In the genomic region with DNA sequence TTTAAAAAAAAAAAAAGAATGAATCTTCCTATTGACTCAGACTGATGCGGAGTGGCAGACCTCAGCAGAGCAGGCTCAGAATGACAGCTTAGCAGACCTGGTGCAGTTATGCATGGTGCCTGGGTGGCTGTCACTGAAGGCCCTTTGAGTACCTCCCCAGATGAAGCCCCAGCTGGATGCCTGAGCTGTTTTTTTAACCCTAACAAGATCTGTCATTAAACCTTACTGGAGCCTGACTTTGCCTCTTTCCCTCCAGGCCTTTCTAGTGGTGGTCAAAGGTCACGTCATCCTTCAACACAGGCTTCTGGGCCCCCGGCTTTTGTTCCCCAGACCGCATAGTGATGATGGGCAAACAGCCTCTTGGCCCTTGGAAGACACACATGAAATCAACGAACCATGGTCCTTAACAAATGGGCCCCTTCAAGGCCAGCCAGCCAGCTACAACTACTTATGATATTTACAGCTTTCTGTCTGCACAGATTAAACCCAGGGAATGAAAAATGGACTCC, we compare ENCODE assay signal across 13 cellular contexts.
DNase-seq lines count a peak whose midpoint lies in the region; TF ChIP-seq lines count a peak whose summit lies in the region.
"Had no signal": no experiment of that assay in that cellular context is flagged by ENCODE, and none has a peak within 500 bp of the region (broad histone marks: within the 10 kb centered on the region; RNA-seq: fewer than 3 reads in every experiment).

No MANE protein-coding gene starts in this region.

- peaks cover 12% of the 10 kb centered on the region for H3K27me3 Mint-ChIP-seq in T-helper 2 cell treated with Interferon-gamma antibody and Interleukin-4, amounts not matched to agents 5 μg/mL and 100 μg/mL, for 36 hours (ENCODE audit: low read depth)
- no peaks in the 10 kb centered on the region for H3K27me3 Mint-ChIP-seq in mesothelial cell of epicardium (ENCODE audit: low read depth)

- peaks cover 13% of the 10 kb centered on the region for H3K4me1 Mint-ChIP-seq in T-helper 2 cell treated with Interferon-gamma antibody and Interleukin-4, amounts not matched to agents 5 μg/mL and 100 μg/mL, for 36 hours (ENCODE audit: low read depth)
- H3K4me1 Mint-ChIP-seq in mesothelial cell of epicardium, result peaks cover 44% of the 10 kb centered on the region

- peak overlapping the region; percentile 35 for H3K4me3 Mint-ChIP-seq in T-helper 2 cell treated with Interferon-gamma antibody and Interleukin-4, amounts not matched to agents 5 μg/mL and 100 μg/mL, for 36 hours
- H3K4me3 Mint-ChIP-seq in mesothelial cell of epicardium, result no peak overlapping the region

- H3K27ac ChIP-seq in caudate nucleus (ENCODE audit: low read depth, low read length), result no peak overlapping the region
- H3K27ac ChIP-seq: esophagus muscularis mucosa, pancreas had no signal

- peak overlapping the region; percentile 38 for H3K27ac Mint-ChIP-seq in T-helper 2 cell treated with Interferon-gamma antibody and Interleukin-4, amounts not matched to agents 5 μg/mL and 100 μg/mL, for 36 hours
- peak overlapping the region; percentile 47 for H3K27ac Mint-ChIP-seq in mesothelial cell of epicardium

- peaks cover 6% of the 10 kb centered on the region for H3K9me3 Mint-ChIP-seq in T-helper 2 cell treated with Interferon-gamma antibody and Interleukin-4, amounts not matched to agents 5 μg/mL and 100 μg/mL, for 36 hours
- H3K9me3 Mint-ChIP-seq in mesothelial cell of epicardium, result peaks cover 21% of the 10 kb centered on the region

- H3K36me3 Mint-ChIP-seq in T-helper 2 cell treated with Interferon-gamma antibody and Interleukin-4, amounts not matched to agents 5 μg/mL and 100 μg/mL, for 36 hours (ENCODE audit: low read depth), result peaks cover 2% of the 10 kb centered on the region
- peaks cover 8% of the 10 kb centered on the region for H3K36me3 Mint-ChIP-seq in mesothelial cell of epicardium

- no peak for TF ChIP-seq CTCF in mesothelial cell of epicardium (IDR thresholded peaks at IDR 0.05; ENCODE audit: unreplicated experiment)

- peak; percentile 17 for DNase-seq in activated CD4-positive, alpha-beta T cell treated with anti-CD3 and anti-CD28 coated beads for 48 hours
- DNase-seq in activated CD4-positive, alpha-beta T cell treated with anti-CD3 and anti-CD28 coated beads for 4 hours, result no peak
- DNase-seq in DMS79 treated with DMSO at 0.1 percent for 48 hours (lab: John Stamatoyannopoulos, UW), result peak; percentile 21
- peak; percentile 19 for DNase-seq in T-helper 2 cell treated with Interferon-gamma antibody and Interleukin-4, amounts not matched to agents 5 μg/mL and 100 μg/mL, for 36 hours (ENCODE audit: low spot score)
- DNase-seq in mesothelial cell of epicardium (ENCODE audit: low spot score in 2 of 2, unreplicated experiment in 2 of 2), result no peak
- DNase-seq in caudate nucleus (lab: John Stamatoyannopoulos, UW), result no peak
- DNase-seq in NCI-H510A (lab: John Stamatoyannopoulos, UW), result no peak
- DNase-seq in NCI-H128 (lab: John Stamatoyannopoulos, UW; ENCODE audit: unreplicated experiment), result no peak
- DNase-seq: DND-41; MG63; pancreas; stimulated activated CD8-positive, alpha-beta memory T cell treated with anti-CD3 and anti-CD28 coated beads, Interleukin-4, amount 100 ng/mL, for 48 hours had no signal

Comparison
In these comparisons a context has a peak if more than half of its experiments do, and no peak if none do; other contexts are left out.
1. DNase-seq: peak in activated CD4-positive, alpha-beta T cell treated with anti-CD3 and anti-CD28 coated beads for 48 hours (single experiment), DMS79 treated with DMSO at 0.1 percent for 48 hours (single experiment) and T-helper 2 cell treated with Interferon-gamma antibody and Interleukin-4, amounts not matched to agents 5 μg/mL and 100 μg/mL, for 36 hours (single experiment); none in activated CD4-positive, alpha-beta T cell treated with anti-CD3 and anti-CD28 coated beads for 4 hours (0 of 2), mesothelial cell of epicardium (0 of 2), caudate nucleus (0 of 61), NCI-H510A (single experiment) and NCI-H128 (single experiment).